Comparison of ENCODE assay signal across 19 cellular contexts in genomic region chr20:17852323-17852722, GRCh38.
"Had no signal": no experiment of that assay in that cellular context is flagged by ENCODE, and none has a peak within 500 bp of the region (broad histone marks: within the 10 kb centered on the region; RNA-seq: fewer than 3 reads in every experiment).

No MANE protein-coding gene starts in this region.

- ATAC-seq: effector memory CD8-positive, alpha-beta T cell; lower lobe of right lung; natural killer cell treated with Interleukin-12 subunit alpha and Interleukin-12 subunit beta and Interleukin-15 and Interleukin-18, amount 100 ng/mL, for 72 hours; T-cell had no signal

- H3K4me3 ChIP-seq: lower lobe of right lung, thyroid gland had no signal

- H3K9me3 ChIP-seq: lower lobe of right lung, neutrophil, thyroid gland had no signal

- H3K4me1 Mint-ChIP-seq: mesothelial cell of epicardium had no signal

- H3K27ac ChIP-seq: lower lobe of right lung, neutrophil, thyroid gland, VCaP had no signal

- H3K27me3 Mint-ChIP-seq: effector memory CD8-positive, alpha-beta T cell; T-cell had no signal

- DNase-seq: activated CD4-positive, alpha-beta T cell treated with anti-CD3 and anti-CD28 coated beads for 1 hour; activated gamma-delta T cell treated with Interleukin-2 at 50 U/mL for 16 hours; amniotic stem cell; dermis blood vessel endothelial cell; effector memory CD8-positive, alpha-beta T cell; foreskin melanocyte; lower lobe of right lung; stimulated activated CD4-positive, alpha-beta T cell treated with anti-CD3 and anti-CD28 coated beads, Interleukin-12 subunit alpha, Interleukin-12 subunit beta, amount 100 ng/mL, for 4 hours; stimulated activated CD4-positive, alpha-beta T cell treated with anti-CD3 and anti-CD28 coated beads, Interleukin-1b, Interleukin-23, amount 100 ng/mL, for 48 hours; stimulated activated CD8-positive, alpha-beta memory T cell treated with anti-CD3 and anti-CD28 coated beads, Interleukin-4, amount 100 ng/mL, for 48 hours; stimulated activated naive CD4-positive, alpha-beta T cell; T-cell; T-helper 9 cell; thyroid gland had no signal

- H3K27ac Mint-ChIP-seq: activated naive CD8-positive, alpha-beta T cell; effector memory CD8-positive, alpha-beta T cell; mesothelial cell of epicardium; natural killer cell treated with Interleukin-12 subunit alpha and Interleukin-12 subunit beta and Interleukin-15 and Interleukin-18, amount 100 ng/mL, for 72 hours; T-cell had no signal

- H3K36me3 ChIP-seq: lower lobe of right lung, neutrophil, thyroid gland had no signal

- H3K36me3 Mint-ChIP-seq: activated naive CD8-positive, alpha-beta T cell; natural killer cell treated with Interleukin-12 subunit alpha and Interleukin-12 subunit beta and Interleukin-15 and Interleukin-18, amount 100 ng/mL, for 72 hours; T-cell had no signal

- H3K9me3 Mint-ChIP-seq: effector memory CD8-positive, alpha-beta T cell; natural killer cell treated with Interleukin-12 subunit alpha and Interleukin-12 subunit beta and Interleukin-15 and Interleukin-18, amount 100 ng/mL, for 72 hours; T-cell had no signal

- H3K27me3 ChIP-seq: neutrophil, thyroid gland had no signal

- H3K4me3 Mint-ChIP-seq: activated naive CD8-positive, alpha-beta T cell; effector memory CD8-positive, alpha-beta T cell; mesothelial cell of epicardium; natural killer cell treated with Interleukin-12 subunit alpha and Interleukin-12 subunit beta and Interleukin-15 and Interleukin-18, amount 100 ng/mL, for 72 hours; T-cell had no signal
